ENCODE assay signal across 1 cellular context in genomic region chr20:16119909-16120308, GRCh38.
A peak's percentile ranks its signal among the peaks of the same experiment; 100 is the strongest.
TF ChIP-seq lines count a peak whose summit lies in the region.

No MANE protein-coding gene starts in this region.

TF ChIP-seq in HepG2, 621 proteins besides CTCF, POLR2A, EP300 and RAD21 (continued from another document and continues in another):
- TF ChIP-seq TP53 (CRISPR knock-in tag; conservative IDR thresholded peaks at IDR 0.05): no peak
- TF ChIP-seq NFRKB (IDR thresholded peaks at IDR 0.05): no peak
- TF ChIP-seq ZNF205 (CRISPR knock-in tag; IDR thresholded peaks at IDR 0.05): no peak
- no peak for TF ChIP-seq ZNF430 (CRISPR knock-in tag; IDR thresholded peaks at IDR 0.05)
- no peak for TF ChIP-seq SP140L (CRISPR knock-in tag; IDR thresholded peaks at IDR 0.05; ENCODE audit: borderline replicate concordance)
- TF ChIP-seq ZBTB40 (IDR thresholded peaks at IDR 0.05): no peak
- no peak for TF ChIP-seq ZBTB40 (CRISPR knock-in tag; IDR thresholded peaks at IDR 0.05)
- TF ChIP-seq GTF3A (CRISPR knock-in tag; conservative IDR thresholded peaks at IDR 0.05): no peak
- no peak for TF ChIP-seq MBD4 (IDR thresholded peaks at IDR 0.05; ENCODE audit: borderline replicate concordance, low read length)
- no peak for TF ChIP-seq ATF4 (CRISPR knock-in tag; IDR thresholded peaks at IDR 0.05)
- no peak for TF ChIP-seq PTBP1 (IDR thresholded peaks at IDR 0.05; ENCODE audit: low read depth, low read length, poor library complexity, severe bottlenecking)
- peak; percentile 64; the same call in 1 of the 2 replicates for TF ChIP-seq NCOR1 (IDR thresholded peaks at IDR 0.05; ENCODE audit: borderline replicate concordance, low read length)
- TF ChIP-seq NR2F2 (IDR thresholded peaks at IDR 0.05; ENCODE audit: borderline replicate concordance, low read depth): no peak
- TF ChIP-seq ARID5B (CRISPR knock-in tag; IDR thresholded peaks at IDR 0.05): peak; percentile 89
- TF ChIP-seq TEF (CRISPR knock-in tag; IDR thresholded peaks at IDR 0.05): no peak
- no peak for TF ChIP-seq ZBTB26 (CRISPR knock-in tag; IDR thresholded peaks at IDR 0.05; ENCODE audit: borderline replicate concordance)
- TF ChIP-seq IKZF4 (CRISPR knock-in tag; IDR thresholded peaks at IDR 0.05; ENCODE audit: borderline replicate concordance, low read depth, not compliant biosample characterization): no peak
- no peak for TF ChIP-seq ZNF124 (CRISPR knock-in tag; IDR thresholded peaks at IDR 0.05)
- TF ChIP-seq ERF (CRISPR knock-in tag; IDR thresholded peaks at IDR 0.05): peak; percentile 58; the same call in 1 of the 2 replicates
- TF ChIP-seq IRF9 (CRISPR knock-in tag; IDR thresholded peaks at IDR 0.05; ENCODE audit: borderline replicate concordance): no peak
- TF ChIP-seq SMARCE1 (IDR thresholded peaks at IDR 0.05; ENCODE audit: borderline replicate concordance): no peak
- TF ChIP-seq REST (IDR thresholded peaks at IDR 0.05; ENCODE audit: borderline replicate concordance in 1 of 2, low read depth in 1 of 2, low read length in 2 of 2): no peak
- no peak for TF ChIP-seq NFE2 (CRISPR knock-in tag; IDR thresholded peaks at IDR 0.05)
- no peak for TF ChIP-seq PHF5A (CRISPR knock-in tag; IDR thresholded peaks at IDR 0.05; ENCODE audit: low read depth, unreplicated experiment)
- TF ChIP-seq ZNF816 (CRISPR knock-in tag; IDR thresholded peaks at IDR 0.05; ENCODE audit: borderline replicate concordance): 0 out of 2 replicates have a peak, but pooled peaks have one; percentile 72
- peak; percentile 81 for TF ChIP-seq TCF7 (IDR thresholded peaks at IDR 0.05; ENCODE audit: low read depth)
- TF ChIP-seq ZNF781 (CRISPR knock-in tag; IDR thresholded peaks at IDR 0.05; ENCODE audit: borderline replicate concordance, not compliant biosample characterization): no peak
- no peak for TF ChIP-seq YEATS2 (CRISPR knock-in tag; IDR thresholded peaks at IDR 0.05; ENCODE audit: borderline replicate concordance)
- no peak for TF ChIP-seq TBX3 (IDR thresholded peaks at IDR 0.05; ENCODE audit: borderline replicate concordance)
- TF ChIP-seq MTA1 (CRISPR knock-in tag; IDR thresholded peaks at IDR 0.05; ENCODE audit: borderline replicate concordance): no peak
- TF ChIP-seq ZSCAN30 (CRISPR knock-in tag; IDR thresholded peaks at IDR 0.05): no peak
- peak; percentile 56; the same call in 1 of the 2 replicates for TF ChIP-seq GFI1 (CRISPR knock-in tag; IDR thresholded peaks at IDR 0.05; ENCODE audit: borderline replicate concordance)
- TF ChIP-seq ZNF605 (CRISPR knock-in tag; IDR thresholded peaks at IDR 0.05): no peak
- TF ChIP-seq SPEN (CRISPR knock-in tag; IDR thresholded peaks at IDR 0.05; ENCODE audit: low read depth): no peak
